ENCODE assay signal across 28 cellular contexts in genomic region chr1:103941086-103941485, GRCh38.
DNase-seq lines count a peak whose midpoint lies in the region; ATAC-seq, FAIRE-seq and TF ChIP-seq lines count a peak whose summit lies in the region.
"Had no signal": no experiment of that assay in that cellular context is flagged by ENCODE, and none has a peak within 500 bp of the region (broad histone marks: within the 10 kb centered on the region; RNA-seq: fewer than 3 reads in every experiment).

No MANE protein-coding gene starts in this region.

- no peak overlapping the region for H3K27ac ChIP-seq in RWPE1
- H3K27ac ChIP-seq: PC-9 had no signal

- POLR2A ChIA-PET in RWPE1 (lab: Yijun Ruan, JAX; ENCODE audit: low non-redundant PET), result no interaction called here

- no peak for TF ChIP-seq POLR2A in GM18505 (IDR thresholded peaks at IDR 0.05; ENCODE audit: borderline replicate concordance, extremely low read depth, insufficient read depth, insufficient read length)

- ATAC-seq in GM18505 (IDR thresholded peaks at IDR 0.05; ENCODE audit: unreplicated experiment), result peak; percentile 42
- ATAC-seq in GM21423 (IDR thresholded peaks at IDR 0.05; ENCODE audit: unreplicated experiment), result peak; percentile 63
- peak; percentile 61 for ATAC-seq in HG03432 (IDR thresholded peaks at IDR 0.05; ENCODE audit: unreplicated experiment)
- no peak for ATAC-seq in GM21447 (IDR thresholded peaks at IDR 0.05; ENCODE audit: unreplicated experiment)
- ATAC-seq: HCT116 had no signal

- no peak for FAIRE-seq in urothelium cell line (lab: Jason Lieb, UNC)
- FAIRE-seq: GM19239, H1 had no signal

- CTCF ChIA-PET in RWPE1 (lab: Yijun Ruan, JAX), result interaction anchor here (0.6 kb wide), 1 partner anchor 14 kb away, joined by 4 read pairs; no protein-coding TSS in a partner anchor

- no peak for TF ChIP-seq CTCF in RWPE1 (conservative IDR thresholded peaks at IDR 0.05; ENCODE audit: low read depth)

- DNase-seq in OCI-M1 (lab: John Stamatoyannopoulos, UW) (peak; percentile 42), urothelium cell line (ENCODE audit: low spot score) (no peak), medulla oblongata (ENCODE audit: extremely low spot score) (no peak), RWPE1 (ENCODE audit: low spot score) (no peak)
- DNase-seq: 8988T; ACHN; BE2C; Calu3; KBM-7; MV-4-11; NCI-H1105; NCI-H1436 treated with DMSO at 0.1 percent for 48 hours; NCI-H187 treated with DMSO at 0.1 percent for 48 hours; NCI-H2171 treated with DMSO at 0.1 percent for 48 hours; NCI-H345; NCI-H510A treated with DMSO at 0.1 percent for 48 hours; NCI-H748 treated with DMSO at 0.1 percent for 48 hours; NK-92 treated with Interleukin-12 subunit alpha and Interleukin-12 subunit beta, amount 100 ng/mL, for 24 hours; PC-9; SHP77 treated with DMSO at 0.1 percent for 48 hours; T-helper 9 cell had no signal
